28 cellular contexts compared by ENCODE assay signal in the genomic region with DNA sequence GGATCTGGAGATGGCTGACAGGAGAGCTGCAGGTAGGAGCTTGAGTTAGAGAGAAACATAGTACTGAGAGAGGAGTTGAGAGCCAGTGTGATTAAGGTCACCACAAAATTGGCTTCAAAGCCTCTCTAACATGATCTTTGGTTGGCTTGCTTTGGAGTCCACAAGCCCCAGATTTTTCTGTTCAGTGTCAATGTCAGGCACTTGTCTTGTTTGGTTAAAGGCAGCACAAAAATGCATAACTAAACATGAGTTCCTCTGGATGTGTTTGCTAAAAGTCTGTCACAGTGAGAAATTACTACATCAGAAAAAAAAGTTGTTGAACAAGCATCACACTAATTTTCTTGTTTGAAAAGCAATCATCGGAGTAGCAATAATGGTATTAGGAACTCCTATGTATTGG.
DNase-seq lines count a peak whose midpoint lies in the region; ATAC-seq and TF ChIP-seq lines count a peak whose summit lies in the region.
"Had no signal": no experiment of that assay in that cellular context is flagged by ENCODE, and none has a peak within 500 bp of the region (broad histone marks: within the 10 kb centered on the region; RNA-seq: fewer than 3 reads in every experiment).

No MANE protein-coding gene starts in this region.

- no peak overlapping the region for H3K9ac ChIP-seq in mammary epithelial cell (ENCODE audit: insufficient read depth, low read length)

- no peak overlapping the region for H3K4me2 ChIP-seq in mammary epithelial cell (ENCODE audit: insufficient read depth, low read depth, low read length)

- H4K20me1 ChIP-seq in mammary epithelial cell (ENCODE audit: insufficient read depth, low read length): no peaks in the 10 kb centered on the region

- H2AFZ ChIP-seq in mammary epithelial cell (ENCODE audit: low read depth, low read length): peak overlapping the region; percentile 53

- H3K4me1 ChIP-seq in mammary epithelial cell (ENCODE audit: insufficient read depth, low read length) (peaks cover 20% of the 10 kb centered on the region), breast epithelium (no peaks in the 10 kb centered on the region)
- H3K4me1 ChIP-seq: gastroesophageal sphincter had no signal

- in situ Hi-C loops in mammary epithelial cell (cut with MboI; ENCODE audit: low sequenced_read_pairs in 2 of 2): no loop called here

- TF ChIP-seq CTCF in mammary epithelial cell (conservative IDR thresholded peaks at IDR 0.05 in 1 of 2, IDR thresholded peaks at IDR 0.05 in 1 of 2; ENCODE audit: extremely low read depth in 1 of 2, insufficient read depth in 1 of 2, low read depth in 1 of 2, low read length in 2 of 2) (no peak), breast epithelium (IDR thresholded peaks at IDR 0.05) (no peak), foreskin fibroblast (IDR thresholded peaks at IDR 0.05; ENCODE audit: low read depth, low read length) (no peak)

- H3K9me3 ChIP-seq in mammary epithelial cell (replicated peaks; ENCODE audit: insufficient read depth, low read length) (no peaks in the 10 kb centered on the region), breast epithelium (no peaks in the 10 kb centered on the region)
- H3K9me3 ChIP-seq: gastroesophageal sphincter had no signal

- H3K27me3 ChIP-seq in mammary epithelial cell (ENCODE audit: insufficient read depth, low read length) (no peaks in the 10 kb centered on the region), breast epithelium (no peaks in the 10 kb centered on the region)
- H3K27me3 ChIP-seq: gastroesophageal sphincter had no signal

- ATAC-seq in GM18868 (IDR thresholded peaks at IDR 0.05; ENCODE audit: unreplicated experiment): no peak
- ATAC-seq: activated CD4-positive, alpha-beta T cell treated with anti-CD3 and anti-CD28 coated beads for 36 hours; activated CD8-positive, alpha-beta T cell treated with anti-CD3 and anti-CD28 coated beads for 36 hours; activated T-helper 17 cell treated with anti-CD3 and anti-CD28 coated beads, Interleukin-2, amount 50 U/mL, for 72 hours; effector memory CD8-positive, alpha-beta T cell; gastroesophageal sphincter had no signal

- TF ChIP-seq POLR2A in breast epithelium (IDR thresholded peaks at IDR 0.05): no peak

- H3K36me3 ChIP-seq in mammary epithelial cell (ENCODE audit: insufficient read depth, low read length) (no peaks in the 10 kb centered on the region), breast epithelium (no peaks in the 10 kb centered on the region)
- H3K36me3 ChIP-seq: gastroesophageal sphincter had no signal

- DNase-seq in mammary epithelial cell: no peak
- no peak for DNase-seq in breast epithelium (ENCODE audit: low spot score in 2 of 2)
- peak; percentile 43 for DNase-seq in astrocyte of the hippocampus (ENCODE audit: low read depth, low spot score)
- peak; percentile 26 to 42 for DNase-seq in foreskin fibroblast
- no peak for DNase-seq in NCI-H226
- DNase-seq in NCI-H69 (lab: John Stamatoyannopoulos, UW): no peak
- DNase-seq in germinal center (ENCODE audit: low spot score): no peak
- DNase-seq: activated CD4-positive, alpha-beta T cell treated with anti-CD3 and anti-CD28 coated beads for 36 hours; activated CD8-positive, alpha-beta T cell treated with anti-CD3 and anti-CD28 coated beads for 36 hours; activated naive CD4-positive, alpha-beta T cell treated with anti-CD3 and anti-CD28 coated beads, Interleukin-2, amount 50 U/mL, for 16 hours; CD4-positive, alpha-beta T cell; cortex of kidney; DND-41; effector memory CD8-positive, alpha-beta T cell; H9; hypothalamus; Karpas-422; left cardiac atrium; NCI-H1417; NCI-H2029; NCI-H526 treated with DMSO at 0.1 percent for 48 hours; SHP77; small intestine; stimulated activated naive CD4-positive, alpha-beta T cell had no signal

- no peaks in the 10 kb centered on the region for H3K79me2 ChIP-seq in mammary epithelial cell (ENCODE audit: insufficient read depth, low read length)

- no TSS peak for BruUV-seq in mammary epithelial cell (replicated peaks; lab: Mats Ljungman, UMichigan)

- dilution Hi-C loops in mammary epithelial cell (cut with HindIII; ENCODE audit: low sequenced_read_pairs): no loop called here

- H3K4me3 ChIP-seq in mammary epithelial cell (replicated peaks in 1 of 3; ENCODE audit: insufficient read depth in 1 of 3, low read depth in 2 of 3, low read length in 3 of 3) (no peak overlapping the region), breast epithelium (no peak overlapping the region), foreskin fibroblast (ENCODE audit: low read depth in 1 of 2, low read length in 2 of 2) (no peak overlapping the region)
- H3K4me3 ChIP-seq: gastroesophageal sphincter had no signal

- CTCF ChIA-PET in mammary epithelial cell (lab: Charles Lee; ENCODE audit: low non-redundant PET): no interaction called here

- intact Hi-C loops in mammary epithelial cell (cut with micrococcal nuclease) (no loop called here), breast epithelium (cut with DNase I; ENCODE audit: low total_unique reads) (no loop called here)

- WGBS in mammary epithelial cell (ENCODE audit: low coverage, missing lambda C conversion rate): 100% methylated on average over 1 of the region's 1 CpG

- H3K27ac ChIP-seq in mammary epithelial cell (ENCODE audit: insufficient read depth, low read depth, low read length) (no peak overlapping the region), breast epithelium (no peak overlapping the region)
- H3K27ac ChIP-seq: 22Rv1, gastroesophageal sphincter had no signal

Comparison
In these comparisons a context has a peak if more than half of its experiments do, and no peak if none do; other contexts are left out.
1. DNase-seq: peak in astrocyte of the hippocampus (single experiment) and foreskin fibroblast (2 of 2); none in mammary epithelial cell (single experiment), breast epithelium (0 of 2), NCI-H226 (single experiment), NCI-H69 (single experiment) and germinal center (single experiment).